ENCODE assay signal across 25 cellular contexts in the genomic region with DNA sequence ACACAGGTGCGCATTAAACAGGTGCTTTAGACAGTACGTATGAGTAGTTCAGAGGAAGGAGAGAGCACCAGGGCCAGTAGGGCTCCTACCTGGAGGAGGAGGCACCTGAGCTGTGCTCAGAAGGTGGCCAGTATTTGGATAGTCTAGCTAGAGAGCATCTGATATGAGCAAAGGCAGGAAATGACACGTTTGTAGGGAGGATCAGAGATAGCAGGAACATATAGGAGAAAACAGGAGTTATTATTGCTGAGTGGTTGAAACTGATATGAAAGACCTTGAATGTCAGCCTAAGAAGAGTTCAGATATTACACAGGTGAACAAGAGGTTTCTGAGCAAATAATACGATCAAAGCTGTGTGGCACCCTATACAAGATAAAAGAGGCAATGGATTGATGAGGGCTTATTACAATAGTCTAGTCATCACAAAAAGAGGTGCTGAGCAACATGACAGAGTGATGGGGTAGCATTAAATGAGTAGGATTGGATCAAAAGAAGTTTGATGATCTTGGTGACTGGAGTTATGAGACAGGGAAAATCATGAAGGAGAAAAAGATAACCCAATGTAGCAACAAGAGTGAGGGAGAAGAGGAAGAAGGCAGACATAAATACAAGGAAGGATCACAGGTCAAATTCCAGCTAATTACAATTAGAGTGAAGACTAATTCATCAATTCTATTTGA.
"Had no signal": no experiment of that assay in that cellular context is flagged by ENCODE, and none has a peak within 500 bp of the region (broad histone marks: within the 10 kb centered on the region; RNA-seq: fewer than 3 reads in every experiment).

No MANE protein-coding gene starts in this region.

- H3K36me3 ChIP-seq: brain microvascular endothelial cell, cardiac muscle cell, MG63, Peyer's patch, SJCRH30 had no signal

- H3K27ac ChIP-seq: brain microvascular endothelial cell, cardiac muscle cell, Peyer's patch, RWPE1, SJCRH30, VCaP had no signal

- H3K4me2 ChIP-seq: SK-N-SH had no signal

- H3K9ac ChIP-seq: SK-N-SH had no signal

- H3K4me1 ChIP-seq: Peyer's patch, SJCRH30 had no signal

- H3K27me3 ChIP-seq: brain microvascular endothelial cell, cardiac muscle cell, MG63, Peyer's patch, SJCRH30 had no signal

- H3K4me3 ChIP-seq: cardiac muscle cell, MG63, Peyer's patch, SJCRH30 had no signal

- DNase-seq: activated CD4-positive, CD25-positive, alpha-beta regulatory T cell; activated CD8-positive, alpha-beta memory T cell treated with anti-CD3 and anti-CD28 coated beads, Interleukin-2, amount 10 ng/mL, durations not matched to agents 7 days and 5 days; activated naive CD4-positive, alpha-beta T cell; activated T-cell treated with anti-CD3 and anti-CD28 coated beads, Interleukin-2, amount 50 U/mL, for 4 hours; amygdala; brain microvascular endothelial cell; MG63; MV-4-11; NCI-H1092 treated with DMSO at 0.1 percent for 48 hours; NCI-H1417 treated with DMSO at 0.1 percent for 48 hours; NCI-H1694 treated with DMSO at 0.1 percent for 48 hours; NCI-H2029 treated with DMSO at 0.1 percent for 48 hours; NCI-H345; NCI-H510A; NCI-H526 treated with DMSO at 0.1 percent for 48 hours; NCI-H82; Peyer's patch; Right ventricle myocardium superior; SJCRH30; SK-N-SH; T-helper 1 cell had no signal

- H3K9me3 ChIP-seq: MG63, Peyer's patch, SJCRH30, SK-N-SH had no signal

- FAIRE-seq: astrocyte had no signal

- ATAC-seq: activated CD8-positive, alpha-beta memory T cell treated with anti-CD3 and anti-CD28 coated beads, Interleukin-2, amount 10 ng/mL, durations not matched to agents 7 days and 5 days had no signal
